8 cellular contexts compared by ENCODE assay signal in genomic region chr5:149636861-149637246, GRCh38. TPM values are rescaled to one million over a fixed set of nuclear protein-coding genes. Genes with fewer than 3 reads are reported as not detected.
DNase-seq lines count a peak whose midpoint lies in the region; ATAC-seq, FAIRE-seq and TF ChIP-seq lines count a peak whose summit lies in the region.

No MANE protein-coding gene starts in this region.

- H3K27ac ChIP-seq in H1 (ENCODE audit: low read depth, low read length) (no peak overlapping the region), lung (ENCODE audit: low read depth in 1 of 2, low read length in 1 of 2) (no peak overlapping the region)

- no peak overlapping the region for H3K14ac ChIP-seq in H1 (ENCODE audit: insufficient read length)

- peaks cover 12 to 16% (median 12%) of the 10 kb centered on the region in 4 experiments for H3K4me1 ChIP-seq in H1 (replicated peaks in 1 of 4; ENCODE audit: control insufficient read depth in 3 of 4, insufficient read depth in 4 of 4, low read length in 3 of 4)
- H3K4me1 ChIP-seq in lung (ENCODE audit: control insufficient read depth in 2 of 2, insufficient read depth in 2 of 2, low read length in 2 of 2): peaks cover 0 to 3% of the 10 kb centered on the region in 2 donors

- H3K79me1 ChIP-seq in H1 (ENCODE audit: low read depth, low read length): no peaks in the 10 kb centered on the region

- H3K27me3 Mint-ChIP-seq in type B pancreatic cell: peaks cover 6% of the 10 kb centered on the region

- no peak overlapping the region for H3K56ac ChIP-seq in H1 (replicated peaks; ENCODE audit: insufficient read length, low read depth, low read length)

- H2AFZ ChIP-seq in H1 (ENCODE audit: low read length): no peak overlapping the region

- no peaks in the 10 kb centered on the region for H3K9me3 ChIP-seq in H1 (ENCODE audit: insufficient read depth in 2 of 2, low read depth in 1 of 2, low read length in 1 of 2)
- H3K9me3 ChIP-seq in lung (ENCODE audit: control insufficient read depth in 2 of 2, insufficient read depth in 1 of 2, low read length in 1 of 2): no peaks in the 10 kb centered on the region

- no peak overlapping the region for H2BK20ac ChIP-seq in H1 (ENCODE audit: low read length)

- H3K23me2 ChIP-seq in H1 (ENCODE audit: low read depth, low read length): no peaks in the 10 kb centered on the region

- no peak overlapping the region for H3K9ac ChIP-seq in H1 (replicated peaks in 1 of 4; ENCODE audit: extremely low read depth in 1 of 4, low read depth in 3 of 4, low read length in 3 of 4)

- no peak for TF ChIP-seq POLR2A in H1 (IDR thresholded peaks at IDR 0.05; ENCODE audit: control extremely low read depth in 1 of 2, low read depth in 2 of 2, low read length in 2 of 2)

- H3K36me3 Mint-ChIP-seq in type B pancreatic cell: no peaks in the 10 kb centered on the region

- no peak overlapping the region for H2AK5ac ChIP-seq in H1 (ENCODE audit: low read depth, low read length)

- no peaks in the 10 kb centered on the region for H3K36me3 ChIP-seq in H1 (ENCODE audit: control insufficient read depth in 2 of 4, insufficient read depth in 4 of 4, low read length in 3 of 4)
- no peaks in the 10 kb centered on the region for H3K36me3 ChIP-seq in lung (ENCODE audit: control insufficient read depth in 2 of 2, insufficient read depth in 2 of 2, low read length in 2 of 2)

- FAIRE-seq in H1 (lab: Jason Lieb, UNC): peak; percentile 91

- no peak overlapping the region for H3K4ac ChIP-seq in H1 (replicated peaks; ENCODE audit: insufficient read length, low read depth, low read length)

- H3K18ac ChIP-seq in H1 (ENCODE audit: extremely low read depth, low read length): no peak overlapping the region

- CTCF ChIA-PET in H1 (lab: Charles Lee; ENCODE audit: partially characterized antibody): interaction anchor here (0.7 to 19.9 kb wide), 35 partner anchors 8 to 451 kb away, joined by 3 to 470 read pairs (median 4); no protein-coding TSS in a partner anchor

- TF ChIP-seq EP300 in H1 (IDR thresholded peaks at IDR 0.05; ENCODE audit: borderline replicate concordance in 1 of 2, low read depth in 2 of 2, low read length in 2 of 2): no peak

- peak; percentile 97 to 98 for TF ChIP-seq RAD21 in H1 (IDR thresholded peaks at IDR 0.05 in 1 of 2, conservative IDR thresholded peaks at IDR 0.05 in 1 of 2; ENCODE audit: low read depth in 2 of 2, low read length in 2 of 2)

- no peaks in the 10 kb centered on the region for H4K20me1 ChIP-seq in H1 (replicated peaks in 1 of 2; ENCODE audit: control insufficient read depth in 1 of 2, insufficient read depth in 2 of 2, low read length in 2 of 2)

- no peak overlapping the region for H3K4me2 ChIP-seq in H1 (ENCODE audit: insufficient read depth in 1 of 2, low read depth in 2 of 2, low read length in 2 of 2)

- POLR2A ChIA-PET in H1 (lab: Charles Lee; ENCODE audit: partially characterized antibody): interaction anchor here (0.7 kb wide), 1 partner anchor 94 kb away, joined by 5 read pairs; no protein-coding TSS in a partner anchor

- no peak overlapping the region for H4K8ac ChIP-seq in H1 (ENCODE audit: extremely low read depth, insufficient read depth, low read length)

- H3K4me1 Mint-ChIP-seq in type B pancreatic cell (ENCODE audit: unreplicated experiment): peaks cover 24% of the 10 kb centered on the region

- ATAC-seq in GM19397 (IDR thresholded peaks at IDR 0.05; ENCODE audit: unreplicated experiment) (peak; percentile 59), lung (ENCODE audit: insufficient read depth, low FRiP score) (peak; percentile 54)

- DNase-seq in COLO668 (lab: John Stamatoyannopoulos, UW; ENCODE audit: unreplicated experiment) (peak; percentile 62), NCI-H1092 treated with DMSO at 0.1 percent for 48 hours (lab: John Stamatoyannopoulos, UW) (peak; percentile 57), T-helper 1 cell (peak in 3 of 5 donors; percentile 33 to 54 (median 40)), H1 (ENCODE audit: low read depth in 1 of 2, low spot score in 2 of 2) (peak; percentile 49 to 83), lung (ENCODE audit: low spot score) (peak; percentile 71), type B pancreatic cell (ENCODE audit: extremely low spot score, unreplicated experiment) (no peak), COLO829 (ENCODE audit: low spot score) (no peak)

- no peak overlapping the region for H2BK15ac ChIP-seq in H1 (ENCODE audit: low read length)

- no peaks in the 10 kb centered on the region for H3K79me2 ChIP-seq in H1 (ENCODE audit: control insufficient read depth in 1 of 2, insufficient read depth in 2 of 2, low read length in 2 of 2)

- H3K4me3 Mint-ChIP-seq in type B pancreatic cell: no peak overlapping the region

- no peak overlapping the region for H4K5ac ChIP-seq in H1 (ENCODE audit: insufficient read length, low read depth, low read length)

- TF ChIP-seq CTCF in H1 (IDR thresholded peaks at IDR 0.05; ENCODE audit: control extremely low read depth in 1 of 3, insufficient read depth in 1 of 3, low read depth in 1 of 3, low read length in 3 of 3) (peak; percentile 85 to 93 (median 91)), lung (IDR thresholded peaks at IDR 0.05; ENCODE audit: control extremely low read depth, extremely low read depth) (peak; percentile 83), type B pancreatic cell (conservative IDR thresholded peaks at IDR 0.05) (peak; percentile 87)

- H2BK5ac ChIP-seq in H1 (ENCODE audit: low read depth, low read length): no peak overlapping the region

- no peak overlapping the region for H3K27ac Mint-ChIP-seq in type B pancreatic cell

- H2BK120ac ChIP-seq in H1 (replicated peaks; ENCODE audit: low read depth, low read length): no peak overlapping the region

- WGBS in H1 (ENCODE audit: extremely low coverage in 1 of 2, insufficient coverage in 1 of 2, insufficient read length in 1 of 2, insufficient replicate concordance in 2 of 2, low coverage in 1 of 2, low lambda C conversion rate in 2 of 2, missing lambda C conversion rate in 1 of 2), 2 experiments: 42% methylated on average over 6 of the region's 6 CpGs; no CpG with 5 or more reads in 1 of the 2 experiments
- WGBS in lung, 2 donors: 33 to 34% methylated on average over 6 of the region's 6 CpGs

- no peaks in the 10 kb centered on the region; a peak in 1 of 7 replicates for H3K27me3 ChIP-seq in H1 (replicated peaks in 1 of 4; ENCODE audit: control insufficient read depth in 3 of 4, extremely low read depth in 1 of 4, insufficient read depth in 3 of 4, low read length in 3 of 4)
- no peaks in the 10 kb centered on the region for H3K27me3 ChIP-seq in lung (ENCODE audit: control insufficient read depth, insufficient read depth)

- H3K4me3 ChIP-seq in H1 (ENCODE audit: extremely low read depth in 1 of 4, insufficient read depth in 2 of 4, low read depth in 3 of 4, low read length in 4 of 4): no peak overlapping the region
- no peak overlapping the region for H3K4me3 ChIP-seq in lung

- no peaks in the 10 kb centered on the region for H3K9me3 Mint-ChIP-seq in type B pancreatic cell

- H3K23ac ChIP-seq in H1 (ENCODE audit: insufficient read length): no peak overlapping the region

- H2BK12ac ChIP-seq in H1 (ENCODE audit: low read depth, low read length): no peak overlapping the region

- no peak overlapping the region for H4K91ac ChIP-seq in H1 (replicated peaks; ENCODE audit: insufficient read length, low read length)

TF ChIP-seq in H1, 55 proteins besides CTCF, POLR2A, EP300 and RAD21:
- TF ChIP-seq MAFK (IDR thresholded peaks at IDR 0.05; ENCODE audit: low read depth, low read length): no peak
- peak; percentile 5 for TF ChIP-seq NANOG (IDR thresholded peaks at IDR 0.05; ENCODE audit: insufficient read depth, low read depth, low read length, poor library complexity, severe bottlenecking)
- 0 out of 4 replicates have a peak, but pooled peaks of 1 of the 2 experiments have one; percentile 41 for TF ChIP-seq SIN3A (conservative IDR thresholded peaks at IDR 0.05 in 1 of 2, IDR thresholded peaks at IDR 0.05 in 1 of 2; ENCODE audit: low read depth in 1 of 2, low read length in 2 of 2)
- TF ChIP-seq YY1 (IDR thresholded peaks at IDR 0.05; ENCODE audit: low read depth, low read length): 0 out of 2 replicates have a peak, but pooled peaks have one; percentile 37

RNA-seq across cellular contexts. Expression of gene ARHGEF37, which starts 55.6 kb away (rescaled TPM):
- 0.48 and 1.8 TPM in 2 replicates for total RNA-seq in H1 (2021; fragmentation: NEBNext Ultra II Directional; extraction: Animal tissue kit (Norgen Biotek cat#: 25700))
- polyA plus RNA-seq in H1 (2011; rRNA removed) (0.16 and 0.21 TPM in 2 replicates), lung (1 to 10 TPM; 2.2 to 2.8 TPM)
- polyA plus RNA-seq in H1 (2011; cell fraction: cytosol; rRNA removed): 0.27 TPM
- polyA plus RNA-seq in H1 (2011; cell fraction: nucleus; rRNA removed): 0.43 TPM
- polyA plus RNA-seq in H1 (2012, experiment 1 of 2): 0.17 to 0.35 TPM (median 0.32 TPM) in 4 replicates
- polyA plus RNA-seq in H1 (2012, experiment 2 of 2): 0.13 TPM
- 0.20 TPM for polyA plus RNA-seq in H1 (2013, experiment 1 of 2)
- 0.15 TPM for polyA plus RNA-seq in H1 (2013, experiment 2 of 2)
- 0.35 and 2.3 TPM in 2 replicates for polyA minus RNA-seq in H1 (2011; rRNA and poly(A)+ RNA removed)
- not detected for polyA minus RNA-seq in H1 (2011; cell fraction: cytosol; rRNA and poly(A)+ RNA removed)
- polyA minus RNA-seq in H1 (2011; cell fraction: nucleus; rRNA and poly(A)+ RNA removed): not detected
- total RNA-seq in lung (1 to 10 TPM; 4.5 to 9.1 TPM), type B pancreatic cell (ENCODE audit: low replicate concordance) (7.1 and 16.8 TPM in 2 replicates)

Comparison
In these comparisons a context has a peak if more than half of its experiments do, and no peak if none do; other contexts are left out.
1. DNase-seq: peak in COLO668 (single experiment), NCI-H1092 treated with DMSO at 0.1 percent for 48 hours (single experiment), T-helper 1 cell (3 of 5), H1 (2 of 2) and lung (single experiment); none in type B pancreatic cell (single experiment) and COLO829 (single experiment).
2. Peak in every context shown above with its lines, with median percentiles within 50 percentile points of each other: CTCF ChIP-seq.